10 cellular contexts compared by ENCODE assay signal in genomic region chr13:44921931-44922758, GRCh38.
DNase-seq lines count a peak whose midpoint lies in the region; TF ChIP-seq lines count a peak whose summit lies in the region.
"Had no signal": no experiment of that assay in that cellular context is flagged by ENCODE, and none has a peak within 500 bp of the region (broad histone marks: within the 10 kb centered on the region; RNA-seq: fewer than 3 reads in every experiment).

No MANE protein-coding gene starts in this region.

- H3K36me3 ChIP-seq in MG63, result no peaks in the 10 kb centered on the region
- H3K36me3 ChIP-seq in colonic mucosa, result no peaks in the 10 kb centered on the region
- H3K36me3 ChIP-seq in mucosa of rectum (ENCODE audit: control insufficient read depth in 2 of 2, insufficient read depth in 2 of 2, low read length in 2 of 2), result no peaks in the 10 kb centered on the region

- H3K9me3 ChIP-seq in MG63 (no peaks in the 10 kb centered on the region), colonic mucosa (no peaks in the 10 kb centered on the region), mucosa of rectum (ENCODE audit: control insufficient read depth in 2 of 2, low read length in 2 of 2) (no peaks in the 10 kb centered on the region)

- H3K27me3 ChIP-seq in MG63, result no peaks in the 10 kb centered on the region
- no peaks in the 10 kb centered on the region for H3K27me3 ChIP-seq in colonic mucosa
- no peaks in the 10 kb centered on the region for H3K27me3 ChIP-seq in mucosa of rectum (ENCODE audit: control insufficient read depth in 2 of 2, insufficient read depth in 2 of 2, low read length in 2 of 2)

- H3K9ac ChIP-seq in colonic mucosa (ENCODE audit: low read depth in 2 of 2, low read length in 2 of 2) (no peak overlapping the region), mucosa of rectum (ENCODE audit: low read depth in 1 of 2, low read length in 2 of 2) (no peak overlapping the region)

- intact Hi-C loops in colonic mucosa (cut with DNase I), result no loop called here

- DNase-seq in AG08395 (ENCODE audit: low spot score) (peak; percentile 67), MG63 (peak; percentile 88), colonic mucosa (peak; percentile 67), cerebellum (ENCODE audit: low spot score) (no peak), NCI-H2107 (lab: John Stamatoyannopoulos, UW) (no peak), epidermal melanocyte (ENCODE audit: insufficient read length, low spot score) (no peak), NCI-H2171 (lab: John Stamatoyannopoulos, UW) (no peak)
- DNase-seq: activated T-cell treated with anti-CD3 and anti-CD28 coated beads, Interleukin-2, amount 50 U/mL, for 1 hour had no signal

- H3K27ac ChIP-seq in colonic mucosa (peak overlapping the region; percentile 56), mucosa of rectum (ENCODE audit: low read depth in 2 of 2, low read length in 2 of 2) (peak overlapping the region; percentile 40 to 69)

- H3K4me1 ChIP-seq in colonic mucosa (peaks cover 5% of the 10 kb centered on the region), mucosa of rectum (ENCODE audit: control insufficient read depth in 2 of 2, insufficient read depth in 2 of 2, low read length in 2 of 2) (peaks cover 9 to 16% of the 10 kb centered on the region in 2 donors)

- no peak overlapping the region for H3K4me3 ChIP-seq in MG63
- no peak overlapping the region for H3K4me3 ChIP-seq in colonic mucosa
- H3K4me3 ChIP-seq in mucosa of rectum (ENCODE audit: low read length in 2 of 2), result no peak overlapping the region
- H3K4me3 ChIP-seq: K562 had no signal

- TF ChIP-seq CTCF in colonic mucosa (IDR thresholded peaks at IDR 0.05), result no peak

Comparison
In these comparisons a context has a peak if more than half of its experiments do, and no peak if none do; other contexts are left out.
1. DNase-seq: peak in AG08395 (single experiment), MG63 (single experiment) and colonic mucosa (single experiment); none in cerebellum (single experiment), NCI-H2107 (single experiment), epidermal melanocyte (single experiment) and NCI-H2171 (single experiment).